ENCODE assay signal across 1 cellular context in genomic region chr2:223846524-223846923, GRCh38.
TF ChIP-seq lines count a peak whose summit lies in the region.

No MANE protein-coding gene starts in this region.

TF ChIP-seq in HEK293, 187 proteins besides CTCF, POLR2A, EP300 and RAD21 (continued from another document):
- TF ChIP-seq ZNF223 (tag by site-specific recombination; IDR thresholded peaks at IDR 0.05): no peak
- no peak for TF ChIP-seq ZNF623 (tag by site-specific recombination; IDR thresholded peaks at IDR 0.05)
- no peak for TF ChIP-seq ZNF626 (tag by site-specific recombination; IDR thresholded peaks at IDR 0.05)
- TF ChIP-seq ZNF629 (tag by site-specific recombination; IDR thresholded peaks at IDR 0.05): peak; percentile 94
- peak; percentile 88 for TF ChIP-seq ZBTB21 (tag by site-specific recombination; IDR thresholded peaks at IDR 0.05)
- TF ChIP-seq ZNF138 (tag by site-specific recombination; IDR thresholded peaks at IDR 0.05; ENCODE audit: borderline replicate concordance): no peak
- 0 out of 2 replicates have a peak, but pooled peaks have one; percentile 12 for TF ChIP-seq ZNF518A (tag by site-specific recombination; conservative IDR thresholded peaks at IDR 0.05; ENCODE audit: low read depth)
- TF ChIP-seq MEIS1 (CRISPR knock-in tag; IDR thresholded peaks at IDR 0.05; ENCODE audit: borderline replicate concordance): no peak
- peak; percentile 47; the same call in 1 of the 2 replicates for TF ChIP-seq ZNF394 (tag by site-specific recombination; IDR thresholded peaks at IDR 0.05; ENCODE audit: borderline replicate concordance)
- no peak for TF ChIP-seq SCRT1 (tag by site-specific recombination; IDR thresholded peaks at IDR 0.05; ENCODE audit: borderline replicate concordance)
- TF ChIP-seq, protein P1, sequence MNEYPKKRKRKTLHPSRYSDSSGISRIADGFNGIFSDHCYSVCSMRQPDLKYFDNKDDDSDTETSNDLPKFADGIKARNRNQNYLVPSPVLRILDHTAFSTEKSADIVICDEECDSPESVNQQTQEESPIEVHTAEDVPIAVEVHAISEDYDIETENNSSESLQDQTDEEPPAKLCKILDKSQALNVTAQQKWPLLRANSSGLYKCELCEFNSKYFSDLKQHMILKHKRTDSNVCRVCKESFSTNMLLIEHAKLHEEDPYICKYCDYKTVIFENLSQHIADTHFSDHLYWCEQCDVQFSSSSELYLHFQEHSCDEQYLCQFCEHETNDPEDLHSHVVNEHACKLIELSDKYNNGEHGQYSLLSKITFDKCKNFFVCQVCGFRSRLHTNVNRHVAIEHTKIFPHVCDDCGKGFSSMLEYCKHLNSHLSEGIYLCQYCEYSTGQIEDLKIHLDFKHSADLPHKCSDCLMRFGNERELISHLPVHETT (tag by site-specific recombination; IDR thresholded peaks at IDR 0.05): 0 out of 2 replicates have a peak, but pooled peaks have one; percentile 32
- TF ChIP-seq ZNF660 (tag by site-specific recombination; IDR thresholded peaks at IDR 0.05): peak; percentile 33; the same call in 1 of the 2 replicates
- peak; percentile 71 for TF ChIP-seq ZNF24 (tag by site-specific recombination; IDR thresholded peaks at IDR 0.05)
- no peak for TF ChIP-seq ZNF501 (tag by site-specific recombination; IDR thresholded peaks at IDR 0.05)
- TF ChIP-seq ZNF335 (tag by site-specific recombination; conservative IDR thresholded peaks at IDR 0.05): 0 out of 2 replicates have a peak, but pooled peaks have one; percentile 24
- TF ChIP-seq PRDM10 (tag by site-specific recombination; IDR thresholded peaks at IDR 0.05): 0 out of 2 replicates have a peak, but pooled peaks have one; percentile 13
- no peak for TF ChIP-seq ZNF148 (tag by site-specific recombination; IDR thresholded peaks at IDR 0.05; ENCODE audit: borderline replicate concordance)
- TF ChIP-seq, protein P2, sequence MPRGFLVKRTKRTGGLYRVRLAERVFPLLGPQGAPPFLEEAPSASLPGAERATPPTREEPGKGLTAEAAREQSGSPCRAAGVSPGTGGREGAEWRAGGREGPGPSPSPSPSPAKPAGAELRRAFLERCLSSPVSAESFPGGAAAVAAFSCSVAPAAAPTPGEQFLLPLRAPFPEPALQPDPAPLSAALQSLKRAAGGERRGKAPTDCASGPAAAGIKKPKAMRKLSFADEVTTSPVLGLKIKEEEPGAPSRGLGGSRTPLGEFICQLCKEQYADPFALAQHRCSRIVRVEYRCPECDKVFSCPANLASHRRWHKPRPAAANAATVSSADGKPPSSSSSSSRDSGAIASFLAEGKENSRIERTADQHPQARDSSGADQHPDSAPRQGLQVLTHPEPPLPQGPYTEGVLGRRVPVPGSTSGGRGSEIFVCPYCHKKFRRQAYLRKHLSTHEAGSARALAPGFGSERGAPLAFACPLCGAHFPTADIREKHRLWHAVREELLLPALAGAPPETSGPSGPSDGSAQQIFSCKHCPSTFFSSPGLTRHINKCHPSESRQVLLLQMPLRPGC (tag by site-specific recombination; IDR thresholded peaks at IDR 0.05): peak; percentile 69
TF ChIP-seq in HEK293: peak in this region for 16.
